ENCODE assay signal across 8 cellular contexts in genomic region chr6:1610497-1611321, GRCh38. TPM values are rescaled to one million over a fixed set of nuclear protein-coding genes. Genes with fewer than 3 reads are reported as not detected.
A peak's percentile ranks its signal among the peaks of the same experiment; 100 is the strongest.
DNase-seq lines count a peak whose midpoint lies in the region.

No MANE protein-coding gene starts in this region.

- no CpG with 5 or more reads among the region's 101 CpGs for WGBS in iPS DF 6.9 (ENCODE audit: insufficient coverage, insufficient read length)

- no peaks in the 10 kb centered on the region for H3K36me3 Mint-ChIP-seq in activated naive CD4-positive, alpha-beta T cell treated with anti-CD3 and anti-CD28 coated beads for 36 hours (ENCODE audit: low read depth)
- no peaks in the 10 kb centered on the region for H3K36me3 Mint-ChIP-seq in activated naive CD8-positive, alpha-beta T cell treated with anti-CD3 and anti-CD28 coated beads for 36 hours
- no peaks in the 10 kb centered on the region for H3K36me3 Mint-ChIP-seq in stimulated activated naive CD8-positive, alpha-beta T cell treated with anti-CD3 and anti-CD28 coated beads, Interleukin-15, Interleukin-2, amounts not matched to agents 100 ng/mL and 50 ng/mL, for 24 hours (ENCODE audit: low read depth)

- H3K36me3 ChIP-seq in iPS DF 6.9 (ENCODE audit: control insufficient read depth, insufficient read depth, low read length) = no peaks in the 10 kb centered on the region; the same call in 1 of the 2 replicates

- H3K4me1 Mint-ChIP-seq in activated naive CD4-positive, alpha-beta T cell treated with anti-CD3 and anti-CD28 coated beads for 36 hours (ENCODE audit: low read depth) = peaks cover 44% of the 10 kb centered on the region
- H3K4me1 Mint-ChIP-seq in activated naive CD8-positive, alpha-beta T cell treated with anti-CD3 and anti-CD28 coated beads for 36 hours = peaks cover 37% of the 10 kb centered on the region
- peaks cover 45% of the 10 kb centered on the region for H3K4me1 Mint-ChIP-seq in stimulated activated naive CD8-positive, alpha-beta T cell treated with anti-CD3 and anti-CD28 coated beads, Interleukin-15, Interleukin-2, amounts not matched to agents 100 ng/mL and 50 ng/mL, for 24 hours (ENCODE audit: low read depth)

- H3K27me3 ChIP-seq in iPS DF 6.9 (ENCODE audit: control insufficient read depth, insufficient read depth, low read length) = peaks cover 74% of the 10 kb centered on the region

- H3K27ac Mint-ChIP-seq in activated naive CD4-positive, alpha-beta T cell treated with anti-CD3 and anti-CD28 coated beads for 36 hours = no peak overlapping the region
- peak overlapping the region; percentile 59 for H3K27ac Mint-ChIP-seq in activated naive CD8-positive, alpha-beta T cell treated with anti-CD3 and anti-CD28 coated beads for 36 hours
- H3K27ac Mint-ChIP-seq in stimulated activated naive CD8-positive, alpha-beta T cell treated with anti-CD3 and anti-CD28 coated beads, Interleukin-15, Interleukin-2, amounts not matched to agents 100 ng/mL and 50 ng/mL, for 24 hours = no peak overlapping the region

- intact Hi-C loops in activated naive CD4-positive, alpha-beta T cell treated with anti-CD3 and anti-CD28 coated beads for 36 hours (cut with micrococcal nuclease) = loop anchor here (5.0 kb wide), 3 partner anchors 162 to 1452 kb away; no protein-coding TSS in a partner anchor

- CTCF ChIA-PET in activated naive CD4-positive, alpha-beta T cell treated with anti-CD3 and anti-CD28 coated beads for 36 hours (lab: Charles Lee) = interaction anchor here (1.0 to 1.5 kb wide), 2 partner anchors 493 to 494 kb away, joined by 4 to 5 read pairs; no protein-coding TSS in a partner anchor

- H3K27me3 Mint-ChIP-seq in activated naive CD4-positive, alpha-beta T cell treated with anti-CD3 and anti-CD28 coated beads for 36 hours (ENCODE audit: low read depth) = peaks cover 63% of the 10 kb centered on the region
- H3K27me3 Mint-ChIP-seq in activated naive CD8-positive, alpha-beta T cell treated with anti-CD3 and anti-CD28 coated beads for 36 hours = peaks cover 66% of the 10 kb centered on the region
- H3K27me3 Mint-ChIP-seq in stimulated activated naive CD8-positive, alpha-beta T cell treated with anti-CD3 and anti-CD28 coated beads, Interleukin-15, Interleukin-2, amounts not matched to agents 100 ng/mL and 50 ng/mL, for 24 hours = peaks cover 60% of the 10 kb centered on the region

- H3K4me1 ChIP-seq in iPS DF 6.9 (ENCODE audit: control insufficient read depth, insufficient read depth, low read length) = peaks cover 9% of the 10 kb centered on the region

- H3K27ac ChIP-seq in iPS DF 6.9 (ENCODE audit: low read length) = no peak overlapping the region

- peak overlapping the region; percentile 2; the same call in 1 of the 2 replicates for H3K4me3 ChIP-seq in iPS DF 6.9 (ENCODE audit: low read length)

- no peaks in the 10 kb centered on the region for H3K9me3 ChIP-seq in iPS DF 6.9 (ENCODE audit: control insufficient read depth, insufficient read depth, low read length)

- no peaks in the 10 kb centered on the region for H3K9me3 Mint-ChIP-seq in activated naive CD4-positive, alpha-beta T cell treated with anti-CD3 and anti-CD28 coated beads for 36 hours
- no peaks in the 10 kb centered on the region for H3K9me3 Mint-ChIP-seq in activated naive CD8-positive, alpha-beta T cell treated with anti-CD3 and anti-CD28 coated beads for 36 hours
- no peaks in the 10 kb centered on the region for H3K9me3 Mint-ChIP-seq in stimulated activated naive CD8-positive, alpha-beta T cell treated with anti-CD3 and anti-CD28 coated beads, Interleukin-15, Interleukin-2, amounts not matched to agents 100 ng/mL and 50 ng/mL, for 24 hours

- peak overlapping the region; percentile 64 for H3K4me3 Mint-ChIP-seq in activated naive CD4-positive, alpha-beta T cell treated with anti-CD3 and anti-CD28 coated beads for 36 hours
- peak overlapping the region; percentile 61 for H3K4me3 Mint-ChIP-seq in activated naive CD8-positive, alpha-beta T cell treated with anti-CD3 and anti-CD28 coated beads for 36 hours
- peak overlapping the region; percentile 76 for H3K4me3 Mint-ChIP-seq in stimulated activated naive CD8-positive, alpha-beta T cell treated with anti-CD3 and anti-CD28 coated beads, Interleukin-15, Interleukin-2, amounts not matched to agents 100 ng/mL and 50 ng/mL, for 24 hours

- no peak for DNase-seq in activated naive CD4-positive, alpha-beta T cell treated with anti-CD3 and anti-CD28 coated beads for 36 hours
- DNase-seq in activated naive CD4-positive, alpha-beta T cell treated with Interleukin-2 at 50 U/mL for 16 hours = no peak
- DNase-seq in HT1080 (ENCODE audit: low read depth) = peak; percentile 32
- no peak for DNase-seq in activated naive CD8-positive, alpha-beta T cell treated with anti-CD3 and anti-CD28 coated beads for 36 hours
- no peak for DNase-seq in iPS DF 6.9 (ENCODE audit: low read depth, low spot score)
- DNase-seq in AG08395 (ENCODE audit: low spot score) = no peak
- no peak for DNase-seq in AML-193 (lab: John Stamatoyannopoulos, UW)

RNA-seq across cellular contexts. Expression of gene FOXC1, which starts 1.0 kb away (rescaled TPM):
- not detected for total RNA-seq in activated naive CD4-positive, alpha-beta T cell treated with anti-CD3 and anti-CD28 coated beads for 36 hours
- 6.5 and 10.3 TPM in 2 replicates for total RNA-seq in HT1080 (2014; rRNA removed; shearing (Covaris generic))
- polyA plus RNA-seq in HT1080 (2015; cell fraction: cytosol; rRNA removed) = 13.6 and 15.4 TPM in 2 replicates
- 17.0 and 19.6 TPM in 2 replicates for polyA plus RNA-seq in HT1080 (2015; cell fraction: nucleus; rRNA removed)
- total RNA-seq in activated naive CD8-positive, alpha-beta T cell treated with anti-CD3 and anti-CD28 coated beads for 36 hours = not detected
